ENCODE assay signal across 18 cellular contexts in genomic region chr4:40990899-40991265, GRCh38.
A peak's percentile ranks its signal among the peaks of the same experiment; 100 is the strongest.
DNase-seq lines count a peak whose midpoint lies in the region; ATAC-seq and TF ChIP-seq lines count a peak whose summit lies in the region.
"Had no signal": no experiment of that assay in that cellular context is flagged by ENCODE, and none has a peak within 500 bp of the region (broad histone marks: within the 10 kb centered on the region; RNA-seq: fewer than 3 reads in every experiment).

No MANE protein-coding gene starts in this region.

- H3K27ac ChIP-seq in OCI-LY1 (ENCODE audit: low read depth, low read length, poor library complexity, severe bottlenecking) (peak overlapping the region; percentile 88), thyroid gland (peak overlapping the region; percentile 24 to 72 (median 60)), GM23338 (ENCODE audit: low read depth) (no peak overlapping the region), ovary (no peak overlapping the region)
- H3K27ac ChIP-seq: esophagus squamous epithelium, VCaP had no signal

- TF ChIP-seq POLR2A in thyroid gland (IDR thresholded peaks at IDR 0.05) (no peak), ovary (IDR thresholded peaks at IDR 0.05) (no peak)

- peak; percentile 8 for DNase-seq in NK-92 treated with Interleukin-12 subunit alpha and Interleukin-12 subunit beta, amount 100 ng/mL, for 24 hours (lab: John Stamatoyannopoulos, UW)
- DNase-seq in NK-92 (lab: John Stamatoyannopoulos, UW; ENCODE audit: unreplicated experiment) (no peak), epithelial cell of proximal tubule (ENCODE audit: low read depth) (peak; percentile 59), thyroid gland (peak; percentile 84 to 89), nephron progenitor cell (no peak), GM23338 (ENCODE audit: low spot score) (no peak), ovary (no peak)
- DNase-seq: activated CD8-positive, alpha-beta T cell treated with anti-CD3 and anti-CD28 coated beads for 36 hours; aorta; esophagus squamous epithelium; left colon; NCI-H1092 treated with DMSO at 0.1 percent for 48 hours; NCI-H2171; posterior cingulate gyrus; stimulated activated CD4-positive, alpha-beta T cell treated with anti-CD3 and anti-CD28 coated beads, Interleukin-15, amount 100 ng/mL, for 24 hours had no signal

- H3K27me3 ChIP-seq in OCI-LY1 (ENCODE audit: insufficient read depth, low read length) (no peaks in the 10 kb centered on the region), thyroid gland (no peaks in the 10 kb centered on the region), GM23338 (ENCODE audit: insufficient read depth) (no peaks in the 10 kb centered on the region), ovary (no peaks in the 10 kb centered on the region)
- H3K27me3 ChIP-seq: esophagus squamous epithelium had no signal

- no peak for TF ChIP-seq EP300 in ovary (IDR thresholded peaks at IDR 0.05)

- no peaks in the 10 kb centered on the region for H3K27me3 Mint-ChIP-seq in nephron progenitor cell (ENCODE audit: low read depth, poor library complexity)
- H3K27me3 Mint-ChIP-seq in GM23338 (ENCODE audit: insufficient read depth, low read depth, poor library complexity) = no peaks in the 10 kb centered on the region

- no peak overlapping the region for H3K4me3 ChIP-seq in OCI-LY1 (ENCODE audit: low read depth, low read length, poor library complexity, severe bottlenecking)
- no peak overlapping the region for H3K4me3 ChIP-seq in epithelial cell of proximal tubule (ENCODE audit: low read depth, low read length)
- H3K4me3 ChIP-seq in thyroid gland (replicated peaks in 1 of 3) = no peak overlapping the region
- H3K4me3 ChIP-seq in GM23338 = no peak overlapping the region
- no peak overlapping the region for H3K4me3 ChIP-seq in ovary
- H3K4me3 ChIP-seq: esophagus squamous epithelium had no signal

- no peak overlapping the region for H3K9ac ChIP-seq in OCI-LY1 (ENCODE audit: low read length)

- no peaks in the 10 kb centered on the region for H3K36me3 Mint-ChIP-seq in nephron progenitor cell (ENCODE audit: low read depth)
- H3K36me3 Mint-ChIP-seq in GM23338 (ENCODE audit: low read depth) = no peaks in the 10 kb centered on the region

- intact Hi-C loops in thyroid gland (cut with DNase I) (no loop called here), ovary (cut with DNase I) (no loop called here)

- H3K36me3 ChIP-seq in OCI-LY1 (ENCODE audit: insufficient read depth, low read length) (no peaks in the 10 kb centered on the region), thyroid gland (no peaks in the 10 kb centered on the region), GM23338 (ENCODE audit: insufficient read depth) (no peaks in the 10 kb centered on the region), ovary (no peaks in the 10 kb centered on the region)
- H3K36me3 ChIP-seq: esophagus squamous epithelium had no signal

- H3K9me2 ChIP-seq in OCI-LY1 (ENCODE audit: low read depth, low read length) (no peaks in the 10 kb centered on the region), GM23338 (ENCODE audit: insufficient read depth) (no peaks in the 10 kb centered on the region)

- H3K4me2 ChIP-seq in OCI-LY1 (ENCODE audit: low read length) (no peak overlapping the region; the same call in 1 of the 2 replicates), GM23338 (no peak overlapping the region)

- no peaks in the 10 kb centered on the region for H4K20me1 ChIP-seq in OCI-LY1 (ENCODE audit: insufficient read depth, low read length)
- H4K20me1 ChIP-seq in GM23338 (replicated peaks; ENCODE audit: insufficient read depth) = no peaks in the 10 kb centered on the region

- peaks cover 27% of the 10 kb centered on the region for H3K4me1 Mint-ChIP-seq in nephron progenitor cell
- no peaks in the 10 kb centered on the region for H3K4me1 Mint-ChIP-seq in GM23338

- no peaks in the 10 kb centered on the region for H3K9me3 Mint-ChIP-seq in nephron progenitor cell
- no peaks in the 10 kb centered on the region for H3K9me3 Mint-ChIP-seq in GM23338
- H3K9me3 Mint-ChIP-seq: activated CD8-positive, alpha-beta T cell treated with anti-CD3 and anti-CD28 coated beads for 36 hours; activated T-helper 2 cell treated with anti-CD3 and anti-CD28 coated beads, Interferon-gamma antibody, Interleukin-2, Interleukin-4, amounts not matched to agents 10 μg/mL and 5 μg/mL and 100 μg/mL, durations not matched to agents 14 hours and 24 hours and 36 hours had no signal

- H3K27ac Mint-ChIP-seq in nephron progenitor cell = no peak overlapping the region
- H3K27ac Mint-ChIP-seq in GM23338 = no peak overlapping the region; the same call in 1 of the 2 replicates
- H3K27ac Mint-ChIP-seq: activated CD8-positive, alpha-beta T cell treated with anti-CD3 and anti-CD28 coated beads for 36 hours; activated T-helper 2 cell treated with anti-CD3 and anti-CD28 coated beads, Interferon-gamma antibody, Interleukin-2, Interleukin-4, amounts not matched to agents 10 μg/mL and 5 μg/mL and 100 μg/mL, durations not matched to agents 14 hours and 24 hours and 36 hours had no signal

- H3K4me1 ChIP-seq in OCI-LY1 (ENCODE audit: insufficient read depth, low read length, severe bottlenecking) = peaks cover 33% of the 10 kb centered on the region
- peaks cover 51 to 68% of the 10 kb centered on the region in 2 donors for H3K4me1 ChIP-seq in thyroid gland
- no peaks in the 10 kb centered on the region for H3K4me1 ChIP-seq in GM23338 (ENCODE audit: insufficient read depth)
- H3K4me1 ChIP-seq in ovary (ENCODE audit: insufficient read depth) = peaks cover 6% of the 10 kb centered on the region

- H3K9me3 ChIP-seq in OCI-LY1 (ENCODE audit: low read length) (no peaks in the 10 kb centered on the region), thyroid gland (no peaks in the 10 kb centered on the region), ovary (no peaks in the 10 kb centered on the region)
- H3K9me3 ChIP-seq: esophagus squamous epithelium had no signal

- TF ChIP-seq CTCF in OCI-LY1 (IDR thresholded peaks at IDR 0.05; ENCODE audit: low read length) = no peak
- TF ChIP-seq CTCF in epithelial cell of proximal tubule (conservative IDR thresholded peaks at IDR 0.05; ENCODE audit: low read depth, low read length) = no peak
- no peak for TF ChIP-seq CTCF in thyroid gland (IDR thresholded peaks at IDR 0.05)
- TF ChIP-seq CTCF in nephron progenitor cell (IDR thresholded peaks at IDR 0.05) = no peak
- no peak for TF ChIP-seq CTCF in GM23338 (conservative IDR thresholded peaks at IDR 0.05; ENCODE audit: low read depth in 2 of 2)
- TF ChIP-seq CTCF in ovary (IDR thresholded peaks at IDR 0.05) = no peak

- no peak for ATAC-seq in GM23338
- ATAC-seq: activated CD8-positive, alpha-beta T cell treated with anti-CD3 and anti-CD28 coated beads for 36 hours; left colon had no signal

- H3K79me2 ChIP-seq in OCI-LY1 (ENCODE audit: insufficient read depth, low read length) = no peaks in the 10 kb centered on the region
- no peaks in the 10 kb centered on the region for H3K79me2 ChIP-seq in GM23338 (replicated peaks; ENCODE audit: insufficient read depth)

- WGBS in thyroid gland, 2 donors = 45 to 62% methylated on average over 3 of the region's 3 CpGs
- 92 to 96% (median 94%) methylated on average over 3 of the region's 3 CpGs for WGBS in ovary, 3 donors

- no peak overlapping the region for H2AFZ ChIP-seq in OCI-LY1 (ENCODE audit: low read length)
- no peak overlapping the region for H2AFZ ChIP-seq in GM23338

- H3F3A ChIP-seq in OCI-LY1 (ENCODE audit: insufficient read depth, low read length) = no peaks in the 10 kb centered on the region
- H3F3A ChIP-seq in GM23338 (replicated peaks; ENCODE audit: low read depth) = no peaks in the 10 kb centered on the region

- H3K4me3 Mint-ChIP-seq in nephron progenitor cell (no peak overlapping the region), GM23338 (no peak overlapping the region)
- H3K4me3 Mint-ChIP-seq: activated CD8-positive, alpha-beta T cell treated with anti-CD3 and anti-CD28 coated beads for 36 hours had no signal

TF ChIP-seq in GM23338, 12 proteins besides CTCF, POLR2A, EP300 and RAD21 (continues in another document):
- TF ChIP-seq EZH2phosphoT487 (IDR thresholded peaks at IDR 0.05; ENCODE audit: unreplicated experiment) (no peak), REST (IDR thresholded peaks at IDR 0.05; ENCODE audit: unreplicated experiment) (no peak), ZNF331 (CRISPR knock-in tag; IDR thresholded peaks at IDR 0.05; ENCODE audit: low read depth) (no peak), CREB1 (CRISPR knock-in tag; IDR thresholded peaks at IDR 0.05; ENCODE audit: low read depth) (no peak), JUNB (IDR thresholded peaks at IDR 0.05; ENCODE audit: unreplicated experiment) (no peak), EZH2 (IDR thresholded peaks at IDR 0.05; ENCODE audit: low read depth, unreplicated experiment) (no peak), POLR2AphosphoS5 (IDR thresholded peaks at IDR 0.05; ENCODE audit: low read depth) (no peak)

Comparison
In these comparisons a context has a peak if more than half of its experiments do, and no peak if none do; other contexts are left out.
1. DNase-seq: peak in NK-92 treated with Interleukin-12 subunit alpha and Interleukin-12 subunit beta, amount 100 ng/mL, for 24 hours (single experiment), epithelial cell of proximal tubule (single experiment) and thyroid gland (2 of 2); none in NK-92 (single experiment), nephron progenitor cell (single experiment), GM23338 (single experiment) and ovary (0 of 5).
2. H3K27ac ChIP-seq: peak in OCI-LY1 (single experiment) and thyroid gland (3 of 3); none in GM23338 (single experiment) and ovary (0 of 2).